Comparison of ENCODE assay signal across 1 cellular context in the genomic region with DNA sequence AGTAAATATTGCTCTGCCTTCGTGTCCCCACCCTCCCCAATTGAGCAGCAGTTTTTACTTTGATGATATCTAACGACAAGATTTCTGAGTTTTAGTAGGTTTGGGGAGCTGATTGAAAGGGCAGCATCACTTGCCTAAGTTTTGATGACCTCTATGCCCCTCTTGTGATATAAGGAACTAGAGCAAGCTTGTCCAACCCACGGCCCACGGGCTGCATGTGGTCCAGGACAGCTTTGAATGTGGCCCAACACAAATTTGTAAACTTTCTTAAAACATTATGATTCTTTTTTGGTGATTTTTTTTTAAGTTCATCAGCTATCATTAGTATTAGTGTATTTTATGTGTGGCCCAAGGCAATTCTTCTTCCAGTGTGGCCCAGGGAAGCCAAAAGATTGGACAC.
TF ChIP-seq lines count a peak whose summit lies in the region.

No MANE protein-coding gene starts in this region.

TF ChIP-seq in IMR-90, 13 proteins besides CTCF, POLR2A, EP300 and RAD21:
- TF ChIP-seq, protein P1, sequence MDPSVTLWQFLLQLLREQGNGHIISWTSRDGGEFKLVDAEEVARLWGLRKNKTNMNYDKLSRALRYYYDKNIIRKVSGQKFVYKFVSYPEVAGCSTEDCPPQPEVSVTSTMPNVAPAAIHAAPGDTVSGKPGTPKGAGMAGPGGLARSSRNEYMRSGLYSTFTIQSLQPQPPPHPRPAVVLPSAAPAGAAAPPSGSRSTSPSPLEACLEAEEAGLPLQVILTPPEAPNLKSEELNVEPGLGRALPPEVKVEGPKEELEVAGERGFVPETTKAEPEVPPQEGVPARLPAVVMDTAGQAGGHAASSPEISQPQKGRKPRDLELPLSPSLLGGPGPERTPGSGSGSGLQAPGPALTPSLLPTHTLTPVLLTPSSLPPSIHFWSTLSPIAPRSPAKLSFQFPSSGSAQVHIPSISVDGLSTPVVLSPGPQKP (IDR thresholded peaks at IDR 0.05; ENCODE audit: borderline replicate concordance, low read depth, low read length): no peak
- TF ChIP-seq CEBPB (IDR thresholded peaks at IDR 0.05; ENCODE audit: low read depth, low read length) (no peak), BHLHE40 (IDR thresholded peaks at IDR 0.05; ENCODE audit: low read depth, low read length) (no peak), RFX5 (IDR thresholded peaks at IDR 0.05; ENCODE audit: low read depth, low read length) (no peak), CHD1 (IDR thresholded peaks at IDR 0.05; ENCODE audit: low read depth, low read length) (no peak), RCOR1 (IDR thresholded peaks at IDR 0.05; ENCODE audit: insufficient replicate concordance, low read length) (no peak), MAFK (IDR thresholded peaks at IDR 0.05; ENCODE audit: low read depth, low read length) (no peak)
